Comparison of ENCODE assay signal across 1 cellular context in genomic region chr21:41926807-41927171, GRCh38.
TF ChIP-seq lines count a peak whose summit lies in the region.

No MANE protein-coding gene starts in this region.

TF ChIP-seq in GM12878, 131 proteins besides CTCF, POLR2A, EP300 and RAD21:
- TF ChIP-seq CUX1 (IDR thresholded peaks at IDR 0.05; ENCODE audit: insufficient replicate concordance, low read depth, low read length): peak; percentile 29
- 0 out of 2 replicates have a peak, but pooled peaks have one; percentile 6 for TF ChIP-seq ATF7 (IDR thresholded peaks at IDR 0.05; ENCODE audit: low read depth)
- TF ChIP-seq NFYA (IDR thresholded peaks at IDR 0.05; ENCODE audit: borderline replicate concordance, low read depth, low read length): no peak
